ENCODE assay signal across 21 cellular contexts in genomic region chr15:40915679-40916078, GRCh38. TPM values are rescaled to one million over a fixed set of nuclear protein-coding genes. Genes with fewer than 3 reads are reported as not detected.
"Had no signal": no experiment of that assay in that cellular context is flagged by ENCODE, and none has a peak within 500 bp of the region (broad histone marks: within the 10 kb centered on the region; RNA-seq: fewer than 3 reads in every experiment).

No MANE protein-coding gene starts in this region.

- H3K27me3 ChIP-seq: colonic mucosa, tibial nerve, vagina had no signal

- DNase-seq: activated CD4-positive, alpha-beta T cell treated with anti-CD3 and anti-CD28 coated beads for 48 hours; activated CD4-positive, CD25-positive, alpha-beta regulatory T cell; activated CD8-positive, alpha-beta T cell treated with anti-CD3 and anti-CD28 coated beads for 36 hours; activated naive CD4-positive, alpha-beta T cell; activated naive CD8-positive, alpha-beta T cell treated with anti-CD3 and anti-CD28 coated beads, Interleukin-2, amount 10 ng/mL, durations not matched to agents 7 days and 5 days; activated T-cell treated with anti-CD3 and anti-CD28 coated beads, Interleukin-2, amount 50 U/mL, for 1 hour; central memory CD4-positive, alpha-beta T cell; colonic mucosa; head of caudate nucleus; nucleus accumbens; posterior cingulate gyrus; stimulated activated CD4-positive, alpha-beta T cell treated with anti-CD3 and anti-CD28 coated beads, Interleukin-15, amount 100 ng/mL, for 24 hours; stimulated activated CD4-positive, alpha-beta T cell treated with anti-CD3 and anti-CD28 coated beads, Interleukin-2, amount 100 ng/mL, for 48 hours; T1000 had no signal

- H3K4me1 ChIP-seq: colonic mucosa, vagina had no signal

- H3K27ac ChIP-seq: colonic mucosa, tibial nerve, vagina had no signal

- H3K36me3 ChIP-seq: colonic mucosa, tibial nerve, vagina had no signal

- H3K4me3 ChIP-seq: colonic mucosa, skin epidermis, tibial nerve, vagina had no signal

- ATAC-seq: activated CD8-positive, alpha-beta T cell treated with anti-CD3 and anti-CD28 coated beads for 36 hours; activated T-helper 17 cell treated with anti-CD3 and anti-CD28 coated beads, Interleukin-2, amount 50 U/mL, for 72 hours; natural killer cell treated with Interleukin-12 subunit alpha and Interleukin-12 subunit beta and Interleukin-15 and Interleukin-18, amount 100 ng/mL, for 72 hours had no signal

- H3K9me3 ChIP-seq: colonic mucosa, tibial nerve, vagina had no signal

RNA-seq across cellular contexts. Expression of gene DLL4, which starts 13.5 kb away (rescaled TPM):
- total RNA-seq: activated CD8-positive, alpha-beta T cell treated with anti-CD3 and anti-CD28 coated beads for 36 hours; activated T-helper 17 cell treated with anti-CD3 and anti-CD28 coated beads, Interleukin-2, amount 50 U/mL, for 72 hours; T-helper 1 cell treated with Interleukin-12 subunit alpha and Interleukin-12 subunit beta and Interleukin-4 antibody, amounts not matched to agents 30 ng/mL and 1 ng/mL, for 36 hours had no signal

RNA-seq across cellular contexts. Expression of gene RHOV, which starts 41.6 kb away (rescaled TPM):
- total RNA-seq: activated naive CD8-positive, alpha-beta T cell treated with anti-CD3 and anti-CD28 coated beads, Interleukin-2, amount 10 ng/mL, durations not matched to agents 7 days and 5 days; lung microvascular endothelial cell; natural killer cell treated with Interleukin-12 subunit alpha and Interleukin-12 subunit beta and Interleukin-15 and Interleukin-18, amount 100 ng/mL, for 72 hours had no signal
